Comparison of ENCODE assay signal across 26 cellular contexts in genomic region chr10:117914330-117914729, GRCh38.
"Had no signal": no experiment of that assay in that cellular context is flagged by ENCODE, and none has a peak within 500 bp of the region (broad histone marks: within the 10 kb centered on the region; RNA-seq: fewer than 3 reads in every experiment).

No MANE protein-coding gene starts in this region.

- H3K27me3 ChIP-seq: suprapubic skin, testis, thyroid gland, tibial nerve, transverse colon, upper lobe of left lung, uterus, vagina had no signal

- H3K36me3 ChIP-seq: stomach, suprapubic skin, thoracic aorta, thyroid gland, tibial artery, tibial nerve, transverse colon, upper lobe of left lung, upper lobe of right lung, uterus, vagina had no signal

- DNase-seq: stimulated activated CD4-positive, alpha-beta T cell treated with anti-CD3 and anti-CD28 coated beads, Interleukin-2, amount 100 ng/mL, for 48 hours; stimulated activated CD4-positive, alpha-beta T cell treated with anti-CD3 and anti-CD28 coated beads, Interleukin-4, amount 100 ng/mL, for 24 hours; stimulated activated CD4-positive, alpha-beta T cell treated with anti-CD3 and anti-CD28 coated beads, Interleukin-4, amount 100 ng/mL, for 4 hours; stimulated activated CD8-positive, alpha-beta memory T cell treated with anti-CD3 and anti-CD28 coated beads, Interleukin-4, amount 100 ng/mL, for 48 hours; stimulated activated naive B cell treated with anti-CD40 and anti-IgM and Interleukin-4, amounts not matched to agents 10 μg/mL and 1 μg/mL and 100 μg/mL, for 72 hours; stimulated activated naive CD4-positive, alpha-beta T cell; stimulated activated naive CD4-positive, alpha-beta T cell treated with Interleukin-2 at 50 U/mL for 16 hours; stimulated activated naive CD8-positive, alpha-beta T cell treated with anti-CD3 and anti-CD28 coated beads, Interleukin-15, amount 100 ng/mL, for 72 hours; stimulated activated naive CD8-positive, alpha-beta T cell treated with anti-CD3 and anti-CD28 coated beads, Interleukin-15, Interleukin-2, amounts not matched to agents 100 U/mL and 50 U/mL, for 24 hours; stomach; substantia nigra; testis; thyroid gland; tibial artery; transverse colon; trophoblast cell; upper lobe of left lung; upper lobe of right lung; uterus had no signal

- H3K4me1 ChIP-seq: stomach, suprapubic skin, testis, thyroid gland, tibial artery, tibial nerve, transverse colon, upper lobe of left lung, upper lobe of right lung, uterus, vagina had no signal

- ATAC-seq: stimulated activated effector memory CD8-positive, alpha-beta T cell treated with anti-CD3 and anti-CD28 coated beads, Interleukin-12 subunit alpha, Interleukin-12 subunit beta, amount 100 ng/mL, for 72 hours; stimulated activated memory B cell treated with anti-CD40 and anti-IgM and Interleukin-4, amounts not matched to agents 10 μg/mL and 1 μg/mL and 100 μg/mL, for 72 hours; stimulated activated naive B cell treated with anti-CD40 and anti-IgM and Interleukin-4, amounts not matched to agents 10 μg/mL and 1 μg/mL and 100 μg/mL, for 72 hours; stimulated activated naive CD8-positive, alpha-beta T cell treated with anti-CD3 and anti-CD28 coated beads, Interleukin-15, amount 100 ng/mL, for 72 hours; stimulated activated naive CD8-positive, alpha-beta T cell treated with anti-CD3 and anti-CD28 coated beads, Interleukin-15, Interleukin-2, amounts not matched to agents 100 U/mL and 50 U/mL, for 24 hours; upper lobe of right lung had no signal

- H3K27ac ChIP-seq: stomach, suprapubic skin, testis, thoracic aorta, thyroid gland, tibial artery, tibial nerve, transverse colon, upper lobe of left lung, upper lobe of right lung, uterus, vagina had no signal

- H3K9me3 ChIP-seq: stomach, suprapubic skin, testis, thoracic aorta, thyroid gland, tibial artery, tibial nerve, transverse colon, upper lobe of left lung, upper lobe of right lung, uterus, vagina had no signal

- FAIRE-seq: urothelium cell line had no signal

- H3K4me3 ChIP-seq: stomach, suprapubic skin, testis, thoracic aorta, thyroid gland, tibial artery, tibial nerve, transverse colon, upper lobe of left lung, upper lobe of right lung, uterus, vagina had no signal
